In the genomic region with DNA sequence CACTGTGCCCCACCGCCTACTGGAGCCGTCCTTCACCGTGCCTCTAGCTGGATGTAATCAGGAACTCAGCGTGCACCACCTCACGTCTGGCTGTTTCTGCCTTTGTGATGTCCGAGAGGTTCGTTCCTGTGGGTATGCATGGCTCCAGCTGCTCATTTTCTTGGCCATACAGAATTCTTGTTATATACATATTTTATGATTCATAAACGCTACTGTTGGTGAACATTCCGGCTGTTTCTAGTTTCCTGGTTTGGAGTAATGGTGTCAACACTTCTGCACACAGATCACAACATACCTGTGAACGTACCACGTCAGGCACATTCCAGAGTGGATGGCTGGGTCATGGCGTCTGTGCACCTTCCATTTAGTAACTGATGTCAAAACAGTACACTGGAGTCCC, we compare ENCODE assay signal across 21 cellular contexts. TPM values are rescaled to one million over a fixed set of nuclear protein-coding genes. Genes with fewer than 3 reads are reported as not detected.
A peak's percentile ranks its signal among the peaks of the same experiment; 100 is the strongest.
DNase-seq lines count a peak whose midpoint lies in the region; FAIRE-seq and TF ChIP-seq lines count a peak whose summit lies in the region.
"Had no signal": no experiment of that assay in that cellular context is flagged by ENCODE, and none has a peak within 500 bp of the region (broad histone marks: within the 10 kb centered on the region; RNA-seq: fewer than 3 reads in every experiment).

No MANE protein-coding gene starts in this region.

- no peak overlapping the region for H3K4me3 ChIP-seq in left ventricle myocardium inferior
- H3K4me3 ChIP-seq in right atrium auricular region = no peak overlapping the region
- no peak overlapping the region for H3K4me3 ChIP-seq in H1 (ENCODE audit: extremely low read depth in 1 of 4, insufficient read depth in 2 of 4, low read depth in 3 of 4, low read length in 4 of 4)
- no peak overlapping the region for H3K4me3 ChIP-seq in lower leg skin (ENCODE audit: low read depth, poor library complexity, severe bottlenecking)
- H3K4me3 ChIP-seq: A549; BLaER1 treated with 17β-estradiol and CSF1 and Interleukin-3, amounts not matched to agents 10 nM and 100 nM had no signal

- H3K27me3 ChIP-seq in left ventricle myocardium inferior (ENCODE audit: low read depth) (no peaks in the 10 kb centered on the region), right atrium auricular region (no peaks in the 10 kb centered on the region), H1 (replicated peaks in 1 of 4; ENCODE audit: control insufficient read depth in 3 of 4, extremely low read depth in 1 of 4, insufficient read depth in 3 of 4, low read length in 3 of 4) (no peaks in the 10 kb centered on the region)
- H3K27me3 ChIP-seq: BE2C; BLaER1 treated with 17β-estradiol and CSF1 and Interleukin-3, amounts not matched to agents 10 nM and 100 nM had no signal

- POLR2A ChIA-PET in RWPE1 (lab: Yijun Ruan, JAX; ENCODE audit: low non-redundant PET) = no interaction called here
- POLR2A ChIA-PET in H1 (lab: Charles Lee; ENCODE audit: partially characterized antibody) = interaction anchor here (2.8 kb wide), 1 partner anchor 13 kb away, joined by 10 read pairs; no protein-coding TSS in a partner anchor

- H4K91ac ChIP-seq in H1 (replicated peaks; ENCODE audit: insufficient read length, low read length) = no peak overlapping the region

- no peak for TF ChIP-seq EP300 in H1 (IDR thresholded peaks at IDR 0.05; ENCODE audit: borderline replicate concordance in 1 of 2, low read depth in 2 of 2, low read length in 2 of 2)

- H3K9me3 ChIP-seq in left ventricle myocardium inferior (replicated peaks) = no peaks in the 10 kb centered on the region
- H3K9me3 ChIP-seq in right atrium auricular region = no peaks in the 10 kb centered on the region
- no peaks in the 10 kb centered on the region for H3K9me3 ChIP-seq in H1 (ENCODE audit: insufficient read depth in 2 of 2, low read depth in 1 of 2, low read length in 1 of 2)
- H3K9me3 ChIP-seq: A549; BE2C; BLaER1 treated with 17β-estradiol and CSF1 and Interleukin-3, amounts not matched to agents 10 nM and 100 nM had no signal

- H3K79me1 ChIP-seq in H1 (ENCODE audit: low read depth, low read length) = no peaks in the 10 kb centered on the region; the same call in 1 of the 2 replicates

- no peak for TF ChIP-seq RAD21 in H1 (IDR thresholded peaks at IDR 0.05 in 1 of 2, conservative IDR thresholded peaks at IDR 0.05 in 1 of 2; ENCODE audit: low read depth in 2 of 2, low read length in 2 of 2)

- no peak overlapping the region for H2AK5ac ChIP-seq in H1 (ENCODE audit: low read depth, low read length)

- H2AFZ ChIP-seq in H1 (ENCODE audit: low read length) = no peak overlapping the region

- H2BK120ac ChIP-seq in H1 (replicated peaks; ENCODE audit: low read depth, low read length) = no peak overlapping the region

- 95% methylated on average over 12 of the region's 12 CpGs; no CpG with 5 or more reads in 1 of the 2 experiments for WGBS in H1 (ENCODE audit: extremely low coverage in 1 of 2, insufficient coverage in 1 of 2, insufficient read length in 1 of 2, insufficient replicate concordance in 2 of 2, low coverage in 1 of 2, low lambda C conversion rate in 2 of 2, missing lambda C conversion rate in 1 of 2), 2 experiments
- WGBS in lower leg skin, 2 donors = 95 to 96% methylated on average over 12 of the region's 12 CpGs

- no peak for FAIRE-seq in H1 (lab: Jason Lieb, UNC)
- FAIRE-seq: A549, GM18507 had no signal

- CTCF ChIA-PET in RWPE1 (lab: Yijun Ruan, JAX) = no interaction called here
- CTCF ChIA-PET in H1 (lab: Charles Lee; ENCODE audit: partially characterized antibody) = interaction anchor here (2.3 to 3.5 kb wide), 2 partner anchors 8 to 13 kb away, joined by 8 to 18 read pairs; no protein-coding TSS in a partner anchor

- DNase-seq in left ventricle myocardium inferior (no peak), right atrium auricular region (ENCODE audit: low spot score) (no peak), RWPE1 (ENCODE audit: low spot score) (no peak), H1 (ENCODE audit: low read depth in 1 of 2, low spot score in 2 of 2) (no peak), lower leg skin (ENCODE audit: low spot score in 2 of 2) (no peak), foreskin melanocyte (no peak)
- DNase-seq: 8988T; ACHN; AML-193; BE2C; CD4-positive, alpha-beta T cell; CD8-positive, alpha-beta memory T cell; DMS53; DMS79 treated with DMSO at 0.1 percent for 48 hours; GF-D8; GOT3; H7; HCEC 1CT had no signal

- H3K27ac ChIP-seq in left ventricle myocardium inferior (replicated peaks) = peak overlapping the region; percentile 11
- H3K27ac ChIP-seq in right atrium auricular region = no peak overlapping the region
- 0 out of 2 replicates have a peak overlapping the region, but pooled peaks have one; percentile 0 for H3K27ac ChIP-seq in RWPE1
- no peak overlapping the region for H3K27ac ChIP-seq in H1 (ENCODE audit: low read depth, low read length)
- H3K27ac ChIP-seq: A549 had no signal

- H3K14ac ChIP-seq in H1 (ENCODE audit: insufficient read length) = no peak overlapping the region

- no peak overlapping the region for H3K56ac ChIP-seq in H1 (replicated peaks; ENCODE audit: insufficient read length, low read depth, low read length)

- H4K20me1 ChIP-seq in H1 (replicated peaks in 1 of 2; ENCODE audit: control insufficient read depth in 1 of 2, insufficient read depth in 2 of 2, low read length in 2 of 2) = peaks cover 8 to 14% of the 10 kb centered on the region in 2 experiments

- no peak overlapping the region for H2BK5ac ChIP-seq in H1 (ENCODE audit: low read depth, low read length)

- no peaks in the 10 kb centered on the region for H3K23me2 ChIP-seq in H1 (ENCODE audit: low read depth, low read length)

- H3K4ac ChIP-seq in H1 (replicated peaks; ENCODE audit: insufficient read length, low read depth, low read length) = no peak overlapping the region

- no peak overlapping the region for H3K18ac ChIP-seq in H1 (ENCODE audit: extremely low read depth, low read length)

- intact Hi-C loops in left ventricle myocardium inferior (cut with micrococcal nuclease) (no loop called here), lower leg skin (cut with DNase I; ENCODE audit: low total_unique reads) (no loop called here)

- no peak overlapping the region for H3K23ac ChIP-seq in H1 (ENCODE audit: insufficient read length)

- no peak overlapping the region for H2BK15ac ChIP-seq in H1 (ENCODE audit: low read length)

- H4K8ac ChIP-seq in H1 (ENCODE audit: extremely low read depth, insufficient read depth, low read length) = peak overlapping the region; percentile 35

- H2BK12ac ChIP-seq in H1 (ENCODE audit: low read depth, low read length) = no peak overlapping the region

- H4K5ac ChIP-seq in H1 (ENCODE audit: insufficient read length, low read depth, low read length) = no peak overlapping the region

- H3K4me1 ChIP-seq in left ventricle myocardium inferior (peaks cover 56% of the 10 kb centered on the region), right atrium auricular region (peaks cover 0 to 10% of the 10 kb centered on the region in 2 donors), H1 (replicated peaks in 1 of 4; ENCODE audit: control insufficient read depth in 3 of 4, insufficient read depth in 4 of 4, low read length in 3 of 4) (no peaks in the 10 kb centered on the region)
- H3K4me1 ChIP-seq: A549 had no signal

- H2BK20ac ChIP-seq in H1 (ENCODE audit: low read length) = no peak overlapping the region

- peaks cover 77% of the 10 kb centered on the region for H3K36me3 ChIP-seq in left ventricle myocardium inferior
- H3K36me3 ChIP-seq in right atrium auricular region = peaks cover 60% of the 10 kb centered on the region
- H3K36me3 ChIP-seq in H1 (ENCODE audit: control insufficient read depth in 2 of 4, insufficient read depth in 4 of 4, low read length in 3 of 4) = peaks cover 2 to 59% (median 31%) of the 10 kb centered on the region in 4 experiments; a peak in 7 of 8 replicates

- TF ChIP-seq CTCF in left ventricle myocardium inferior (IDR thresholded peaks at IDR 0.05; ENCODE audit: borderline replicate concordance) (no peak), right atrium auricular region (IDR thresholded peaks at IDR 0.05) (no peak), RWPE1 (conservative IDR thresholded peaks at IDR 0.05; ENCODE audit: low read depth) (no peak), H1 (IDR thresholded peaks at IDR 0.05; ENCODE audit: control extremely low read depth in 1 of 3, insufficient read depth in 1 of 3, low read depth in 1 of 3, low read length in 3 of 3) (no peak), lower leg skin (IDR thresholded peaks at IDR 0.05) (no peak)

- H3K4me2 ChIP-seq in H1 (ENCODE audit: insufficient read depth in 1 of 2, low read depth in 2 of 2, low read length in 2 of 2) = no peak overlapping the region
- H3K4me2 ChIP-seq: A549; BLaER1 treated with 17β-estradiol and CSF1 and Interleukin-3, amounts not matched to agents 10 nM and 100 nM had no signal

- TF ChIP-seq POLR2A in H1 (IDR thresholded peaks at IDR 0.05; ENCODE audit: control extremely low read depth in 1 of 2, low read depth in 2 of 2, low read length in 2 of 2) (no peak), lower leg skin (IDR thresholded peaks at IDR 0.05) (no peak)

- H3K9ac ChIP-seq in H1 (replicated peaks in 1 of 4; ENCODE audit: extremely low read depth in 1 of 4, low read depth in 3 of 4, low read length in 3 of 4) = no peak overlapping the region
- H3K9ac ChIP-seq: BLaER1 treated with 17β-estradiol and CSF1 and Interleukin-3, amounts not matched to agents 10 nM and 100 nM had no signal

- peaks cover 0 to 7% of the 10 kb centered on the region in 2 experiments; a peak in 1 of 4 replicates for H3K79me2 ChIP-seq in H1 (ENCODE audit: control insufficient read depth in 1 of 2, insufficient read depth in 2 of 2, low read length in 2 of 2)

RNA-seq across cellular contexts. Expression of a gene that starts 14.6 kb away (rescaled TPM):
- 196 TPM for total RNA-seq in left ventricle myocardium inferior
- total RNA-seq in right atrium auricular region = 10 to 100 TPM; 45.3 to 65.5 TPM
- total RNA-seq in H1 (2021; fragmentation: NEBNext Ultra II Directional; extraction: Animal tissue kit (Norgen Biotek cat#: 25700)) = 35.2 and 35.3 TPM in 2 replicates
- 19.5 and 22.6 TPM in 2 replicates for polyA plus RNA-seq in H1 (2011; rRNA removed)
- polyA plus RNA-seq in H1 (2011; cell fraction: cytosol; rRNA removed) = 24.4 TPM
- 30.3 TPM for polyA plus RNA-seq in H1 (2011; cell fraction: nucleus; rRNA removed)
- 20.2 to 29.9 TPM (median 25.7 TPM) in 4 replicates for polyA plus RNA-seq in H1 (2012, experiment 1 of 2)
- 7.8 TPM for polyA plus RNA-seq in H1 (2012, experiment 2 of 2)
- polyA plus RNA-seq in H1 (2013, experiment 1 of 2) = 20.0 TPM
- 19.6 TPM for polyA plus RNA-seq in H1 (2013, experiment 2 of 2)
- 28.8 and 30.9 TPM in 2 replicates for polyA minus RNA-seq in H1 (2011; rRNA and poly(A)+ RNA removed)
- 8.8 TPM for polyA minus RNA-seq in H1 (2011; cell fraction: cytosol; rRNA and poly(A)+ RNA removed)
- 25.0 TPM for polyA minus RNA-seq in H1 (2011; cell fraction: nucleus; rRNA and poly(A)+ RNA removed)
- total RNA-seq in lower leg skin = 10 to 100 TPM; 12.0 to 35.2 (median 18.9) TPM

RNA-seq across cellular contexts. Expression of a gene that starts 22.6 kb away (rescaled TPM):
- total RNA-seq in left ventricle myocardium inferior (484 TPM), right atrium auricular region (100 to 1,000 TPM; 222 to 329 TPM), lower leg skin (1 to 10 TPM; 1.9 to 9.4 (median 6.5) TPM)
- 1.7 and 2.0 TPM in 2 replicates for total RNA-seq in H1 (2021; fragmentation: NEBNext Ultra II Directional; extraction: Animal tissue kit (Norgen Biotek cat#: 25700))
- polyA plus RNA-seq in H1 (2011; rRNA removed) = 0.74 and 1.3 TPM in 2 replicates
- polyA plus RNA-seq in H1 (2011; cell fraction: cytosol; rRNA removed) = 1.0 TPM
- 1.5 TPM for polyA plus RNA-seq in H1 (2011; cell fraction: nucleus; rRNA removed)
- polyA plus RNA-seq in H1 (2012, experiment 1 of 2) = 0.77 to 1.4 TPM (median 1.2 TPM) in 4 replicates
- polyA plus RNA-seq in H1 (2012, experiment 2 of 2) = 0.49 TPM
- 0.75 TPM for polyA plus RNA-seq in H1 (2013, experiment 1 of 2)
- polyA plus RNA-seq in H1 (2013, experiment 2 of 2) = 0.52 TPM
- polyA minus RNA-seq in H1 (2011; rRNA and poly(A)+ RNA removed) = 0.34 and 0.76 TPM in 2 replicates
- not detected for polyA minus RNA-seq in H1 (2011; cell fraction: cytosol; rRNA and poly(A)+ RNA removed)
- polyA minus RNA-seq in H1 (2011; cell fraction: nucleus; rRNA and poly(A)+ RNA removed) = 1.6 TPM

Comparison
In these comparisons a context has a peak if more than half of its experiments do, and no peak if none do; other contexts are left out.
1. H3K27ac ChIP-seq: peak in left ventricle myocardium inferior (single experiment) and RWPE1 (single experiment); none in right atrium auricular region (0 of 2) and H1 (single experiment).
2. RNA of a gene that starts 22.6 kb away (total RNA-seq): 484 TPM in left ventricle myocardium inferior (single experiment) and 222 to 329 TPM in right atrium auricular region; 1.9 to 9.4 TPM in lower leg skin and 1.7 to 2.0 TPM in H1; every median in the first group is over 10 times any median in the second.